In genomic region chr21:31727181-31727580, GRCh38 we compare ENCODE assay signal across 1 cellular context.
A peak's percentile ranks its signal among the peaks of the same experiment; 100 is the strongest.
TF ChIP-seq lines count a peak whose summit lies in the region.

No MANE protein-coding gene starts in this region.

TF ChIP-seq in K562, 482 proteins besides CTCF, POLR2A, EP300 and RAD21:
- TF ChIP-seq GATA2 (CRISPR knock-in tag; IDR thresholded peaks at IDR 0.05): no peak
- TF ChIP-seq MAFG (tag; conservative IDR thresholded peaks at IDR 0.05): peak; percentile 17; the same call in 1 of the 2 replicates
- peak; percentile 69 for TF ChIP-seq C11orf30 (IDR thresholded peaks at IDR 0.05; ENCODE audit: low read depth)
- TF ChIP-seq SMARCE1 (IDR thresholded peaks at IDR 0.05): no peak
- TF ChIP-seq SNRNP70 (optimal IDR thresholded peaks at IDR 0.05; ENCODE audit: low read depth, low read length): no peak
- no peak for TF ChIP-seq RREB1 (CRISPR knock-in tag; IDR thresholded peaks at IDR 0.05)
- no peak for TF ChIP-seq SNIP1 (IDR thresholded peaks at IDR 0.05; ENCODE audit: low read depth)
- TF ChIP-seq KAT2B (IDR thresholded peaks at IDR 0.05; ENCODE audit: low read depth, low read length): no peak
- no peak for TF ChIP-seq ZNF318 (IDR thresholded peaks at IDR 0.05; ENCODE audit: borderline replicate concordance in 1 of 2, low read depth in 1 of 2)
- TF ChIP-seq ZNF316 (IDR thresholded peaks at IDR 0.05): peak; percentile 83
- no peak for TF ChIP-seq JUNB (CRISPR knock-in tag; conservative IDR thresholded peaks at IDR 0.05)
- TF ChIP-seq FOS (IDR thresholded peaks at IDR 0.05; ENCODE audit: extremely low read depth, insufficient read length): no peak
- no peak for TF ChIP-seq SP2 (IDR thresholded peaks at IDR 0.05; ENCODE audit: extremely low read depth, low read depth, low read length, poor library complexity, severe bottlenecking)
- TF ChIP-seq ZNF76 (CRISPR knock-in tag; IDR thresholded peaks at IDR 0.05; ENCODE audit: borderline replicate concordance): no peak
- no peak for TF ChIP-seq PRPF4 (IDR thresholded peaks at IDR 0.05; ENCODE audit: insufficient read depth, low read depth, low read length, poor library complexity, severe bottlenecking)
